14 cellular contexts compared by ENCODE assay signal in the genomic region with DNA sequence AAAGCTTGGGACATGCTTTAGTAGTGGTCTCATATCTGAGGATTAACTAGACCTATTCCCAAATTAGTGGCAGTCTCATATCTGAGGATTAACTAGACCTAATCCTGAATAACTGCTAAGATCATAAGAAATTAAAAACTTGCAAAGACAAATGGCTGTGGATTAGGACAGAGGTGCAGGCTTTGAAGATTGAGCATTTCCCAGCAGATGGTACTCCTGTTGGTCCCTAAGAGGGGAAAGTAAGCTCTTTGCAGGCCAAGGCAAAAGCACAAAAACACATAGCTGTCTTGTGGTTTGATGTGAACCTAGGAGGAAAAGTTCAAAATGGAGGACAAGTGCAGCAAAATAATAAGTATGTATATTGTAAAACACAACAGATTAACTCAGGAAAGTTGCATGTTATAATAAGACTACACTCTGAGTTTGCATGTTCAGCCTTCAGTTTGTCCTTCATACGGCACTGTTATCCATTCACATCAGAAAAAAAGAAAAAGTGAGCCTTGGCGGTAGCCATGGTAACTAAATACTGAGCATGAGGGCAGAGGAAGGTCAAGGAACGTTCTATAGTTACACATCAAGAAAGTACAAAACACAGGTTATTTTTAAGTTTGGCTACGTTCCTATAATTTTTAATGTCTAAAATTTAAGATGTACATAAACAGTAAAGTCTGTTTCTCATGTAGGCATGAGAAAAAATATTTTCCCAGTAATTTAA.
DNase-seq lines count a peak whose midpoint lies in the region; ATAC-seq and TF ChIP-seq lines count a peak whose summit lies in the region.
"Had no signal": no experiment of that assay in that cellular context is flagged by ENCODE, and none has a peak within 500 bp of the region (broad histone marks: within the 10 kb centered on the region; RNA-seq: fewer than 3 reads in every experiment).

No MANE protein-coding gene starts in this region.

- peaks cover 1% of the 10 kb centered on the region for H3K27me3 Mint-ChIP-seq in endothelial cell (ENCODE audit: unreplicated experiment)
- peaks cover 7% of the 10 kb centered on the region for H3K27me3 Mint-ChIP-seq in activated T-helper 1 cell treated with anti-CD3 and anti-CD28 coated beads, Interleukin-12 subunit alpha, Interleukin-12 subunit beta, Interleukin-2, Interleukin-4 antibody, amounts not matched to agents 30 ng/mL and 10 ng/mL and 1 ng/mL, durations not matched to agents 14 hours and 24 hours and 36 hours (ENCODE audit: insufficient read depth)

- intact Hi-C loops in left ventricle myocardium inferior (cut with micrococcal nuclease) (no loop called here), mucosa of descending colon (cut with DNase I, micrococcal nuclease) (no loop called here)
- intact Hi-C loops in activated T-helper 1 cell treated with anti-CD3 and anti-CD28 coated beads, Interleukin-12 subunit alpha, Interleukin-12 subunit beta, Interleukin-2, Interleukin-4 antibody, amounts not matched to agents 30 ng/mL and 10 ng/mL and 1 ng/mL, durations not matched to agents 14 hours and 24 hours and 36 hours (cut with micrococcal nuclease) = no loop called here

- H3K4me3 Mint-ChIP-seq in endothelial cell (ENCODE audit: unreplicated experiment) = no peak overlapping the region
- H3K4me3 Mint-ChIP-seq in activated T-helper 1 cell treated with anti-CD3 and anti-CD28 coated beads, Interleukin-12 subunit alpha, Interleukin-12 subunit beta, Interleukin-2, Interleukin-4 antibody, amounts not matched to agents 30 ng/mL and 10 ng/mL and 1 ng/mL, durations not matched to agents 14 hours and 24 hours and 36 hours = no peak overlapping the region

- H3K4me1 ChIP-seq in left ventricle myocardium inferior (peaks cover 87% of the 10 kb centered on the region), parathyroid adenoma (peaks cover 41% of the 10 kb centered on the region), mucosa of descending colon (ENCODE audit: low read depth) (no peaks in the 10 kb centered on the region)
- H3K4me1 ChIP-seq: foreskin keratinocyte had no signal

- no peaks in the 10 kb centered on the region for H3K79me2 ChIP-seq in parathyroid adenoma

- ATAC-seq in GM19035 (IDR thresholded peaks at IDR 0.05; ENCODE audit: unreplicated experiment) = no peak
- no peak for ATAC-seq in mucosa of descending colon
- ATAC-seq: HepG2 had no signal

- peaks cover 13% of the 10 kb centered on the region for H3K4me1 Mint-ChIP-seq in endothelial cell (ENCODE audit: unreplicated experiment)
- H3K4me1 Mint-ChIP-seq in activated T-helper 1 cell treated with anti-CD3 and anti-CD28 coated beads, Interleukin-12 subunit alpha, Interleukin-12 subunit beta, Interleukin-2, Interleukin-4 antibody, amounts not matched to agents 30 ng/mL and 10 ng/mL and 1 ng/mL, durations not matched to agents 14 hours and 24 hours and 36 hours (ENCODE audit: low read depth) = peaks cover 4% of the 10 kb centered on the region

- no peak for TF ChIP-seq CTCF in left ventricle myocardium inferior (IDR thresholded peaks at IDR 0.05; ENCODE audit: borderline replicate concordance)
- TF ChIP-seq CTCF in parathyroid adenoma (IDR thresholded peaks at IDR 0.05) = no peak
- TF ChIP-seq CTCF in endothelial cell (IDR thresholded peaks at IDR 0.05; ENCODE audit: unreplicated experiment) = no peak
- TF ChIP-seq CTCF in mucosa of descending colon (IDR thresholded peaks at IDR 0.05) = no peak

- H3K4me3 ChIP-seq in left ventricle myocardium inferior (peak overlapping the region; percentile 0), parathyroid adenoma (ENCODE audit: low read depth, low read length) (peak overlapping the region; percentile 37), mucosa of descending colon (no peak overlapping the region)

- H3K9me3 Mint-ChIP-seq in endothelial cell (ENCODE audit: unreplicated experiment) = no peaks in the 10 kb centered on the region
- peaks cover 4% of the 10 kb centered on the region for H3K9me3 Mint-ChIP-seq in activated T-helper 1 cell treated with anti-CD3 and anti-CD28 coated beads, Interleukin-12 subunit alpha, Interleukin-12 subunit beta, Interleukin-2, Interleukin-4 antibody, amounts not matched to agents 30 ng/mL and 10 ng/mL and 1 ng/mL, durations not matched to agents 14 hours and 24 hours and 36 hours

- peaks cover 5% of the 10 kb centered on the region for H3K36me3 Mint-ChIP-seq in endothelial cell (ENCODE audit: low read depth, unreplicated experiment)
- H3K36me3 Mint-ChIP-seq in activated T-helper 1 cell treated with anti-CD3 and anti-CD28 coated beads, Interleukin-12 subunit alpha, Interleukin-12 subunit beta, Interleukin-2, Interleukin-4 antibody, amounts not matched to agents 30 ng/mL and 10 ng/mL and 1 ng/mL, durations not matched to agents 14 hours and 24 hours and 36 hours (ENCODE audit: low read depth) = peaks cover 4% of the 10 kb centered on the region

- H3K27me3 ChIP-seq in left ventricle myocardium inferior (ENCODE audit: low read depth) = no peaks in the 10 kb centered on the region
- no peaks in the 10 kb centered on the region for H3K27me3 ChIP-seq in parathyroid adenoma (ENCODE audit: control insufficient read depth, insufficient read depth, low read length)
- H3K27me3 ChIP-seq: foreskin keratinocyte had no signal

- H3K36me3 ChIP-seq in left ventricle myocardium inferior = no peaks in the 10 kb centered on the region
- H3K36me3 ChIP-seq in parathyroid adenoma (ENCODE audit: control insufficient read depth, insufficient read depth, low read length) = no peaks in the 10 kb centered on the region
- no peaks in the 10 kb centered on the region for H3K36me3 ChIP-seq in mucosa of descending colon (ENCODE audit: low read depth)

- DNase-seq in D341Med (ENCODE audit: low spot score) = peak; percentile 67
- peak; percentile 33 for DNase-seq in astrocyte of the hippocampus (ENCODE audit: low read depth, low spot score)
- no peak for DNase-seq in left ventricle myocardium inferior
- no peak for DNase-seq in endothelial cell (ENCODE audit: low spot score)
- DNase-seq in activated T-helper 1 cell treated with anti-CD3 and anti-CD28 coated beads, Interleukin-12 subunit alpha, Interleukin-12 subunit beta, Interleukin-2, Interleukin-4 antibody, amounts not matched to agents 30 ng/mL and 10 ng/mL and 1 ng/mL, durations not matched to agents 14 hours and 24 hours and 36 hours (ENCODE audit: low spot score) = no peak
- no peak for DNase-seq in mucosa of descending colon
- DNase-seq: activated CD4-positive, alpha-beta T cell treated with anti-CD3 and anti-CD28 coated beads for 48 hours; activated T-cell treated with anti-CD3 and anti-CD28 coated beads, Interleukin-2, amount 50 U/mL, for 48 hours; foreskin keratinocyte; GOT3; NCI-H1105 had no signal

- no peak overlapping the region for H3K27ac Mint-ChIP-seq in endothelial cell (ENCODE audit: unreplicated experiment)
- no peak overlapping the region for H3K27ac Mint-ChIP-seq in activated T-helper 1 cell treated with anti-CD3 and anti-CD28 coated beads, Interleukin-12 subunit alpha, Interleukin-12 subunit beta, Interleukin-2, Interleukin-4 antibody, amounts not matched to agents 30 ng/mL and 10 ng/mL and 1 ng/mL, durations not matched to agents 14 hours and 24 hours and 36 hours

- H3K9me3 ChIP-seq in left ventricle myocardium inferior (replicated peaks) (no peaks in the 10 kb centered on the region), parathyroid adenoma (ENCODE audit: control insufficient read depth, low read length) (no peaks in the 10 kb centered on the region), mucosa of descending colon (no peaks in the 10 kb centered on the region)

- H3K27ac ChIP-seq in left ventricle myocardium inferior (replicated peaks) = peak overlapping the region; percentile 76
- peak overlapping the region; percentile 93 for H3K27ac ChIP-seq in parathyroid adenoma
- H3K27ac ChIP-seq: foreskin keratinocyte had no signal

- peak overlapping the region; percentile 25 for H3K4me2 ChIP-seq in parathyroid adenoma (ENCODE audit: low read length)

- H2AFZ ChIP-seq in parathyroid adenoma = peak overlapping the region; percentile 59

- no peak overlapping the region for H3K9ac ChIP-seq in parathyroid adenoma

Comparison
In these comparisons a context has a peak if more than half of its experiments do, and no peak if none do; other contexts are left out.
1. DNase-seq: peak in D341Med (single experiment) and astrocyte of the hippocampus (single experiment); none in left ventricle myocardium inferior (single experiment), endothelial cell (single experiment), activated T-helper 1 cell treated with anti-CD3 and anti-CD28 coated beads, Interleukin-12 subunit alpha, Interleukin-12 subunit beta, Interleukin-2, Interleukin-4 antibody, amounts not matched to agents 30 ng/mL and 10 ng/mL and 1 ng/mL, durations not matched to agents 14 hours and 24 hours and 36 hours (single experiment) and mucosa of descending colon (0 of 3).